In the genomic region with DNA sequence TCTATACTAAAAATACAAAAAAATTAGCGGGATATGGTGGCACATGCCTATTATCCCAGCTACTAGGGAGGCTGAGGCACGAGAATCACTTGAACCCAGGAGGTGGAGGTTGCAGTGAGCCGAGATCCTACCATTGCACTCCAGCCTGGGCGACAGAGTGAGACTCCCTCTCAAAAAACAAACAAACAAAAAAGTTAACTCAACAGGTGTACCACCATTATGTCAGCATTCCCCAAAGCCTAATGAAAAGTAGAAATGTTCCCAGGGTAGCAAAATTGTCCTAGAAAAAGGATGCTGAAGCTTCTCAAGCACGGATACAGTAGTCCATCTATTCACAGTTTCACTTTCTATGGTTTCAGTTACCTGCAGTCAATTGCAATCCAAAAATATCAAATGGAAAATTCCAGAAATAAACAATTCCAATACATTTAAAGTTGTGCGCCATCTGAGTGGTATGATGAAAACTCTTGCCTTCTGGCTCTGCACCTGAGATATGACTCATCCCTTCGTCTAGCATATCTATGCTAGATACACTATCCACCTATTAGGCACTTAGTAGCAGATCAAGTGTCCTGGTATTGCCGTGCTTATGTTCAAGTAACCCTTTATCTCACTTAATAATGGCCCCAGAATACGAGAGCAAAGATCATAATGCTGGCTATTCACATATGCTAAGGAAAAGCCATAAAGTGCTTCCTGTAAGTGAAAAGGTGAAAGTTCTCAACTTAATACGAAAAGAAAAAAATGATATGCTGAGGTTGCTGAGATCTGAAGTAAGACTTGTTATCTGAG, we compare ENCODE assay signal across 33 cellular contexts.
"Had no signal": no experiment of that assay in that cellular context is flagged by ENCODE, and none has a peak within 500 bp of the region (broad histone marks: within the 10 kb centered on the region; RNA-seq: fewer than 3 reads in every experiment).

No MANE protein-coding gene starts in this region.

- H3K27ac ChIP-seq: brain microvascular endothelial cell, cardiac muscle cell, WERI-Rb-1 had no signal

- H3K27me3 ChIP-seq: brain microvascular endothelial cell, cardiac muscle cell, Peyer's patch had no signal

- H3K4me3 ChIP-seq: cardiac muscle cell, K562, Peyer's patch had no signal

- DNase-seq: activated CD4-positive, alpha-beta memory T cell treated with anti-CD3 and anti-CD28 coated beads, Interleukin-2, amount 10 ng/mL, durations not matched to agents 7 days and 5 days; activated CD4-positive, alpha-beta T cell treated with anti-CD3 and anti-CD28 coated beads for 1 hour; activated CD4-positive, alpha-beta T cell treated with anti-CD3 and anti-CD28 coated beads for 48 hours; activated CD4-positive, CD25-positive, alpha-beta regulatory T cell; activated CD8-positive, alpha-beta memory T cell treated with anti-CD3 and anti-CD28 coated beads for 24 hours; activated CD8-positive, alpha-beta memory T cell treated with anti-CD3 and anti-CD28 coated beads, Interleukin-2, amount 10 ng/mL, durations not matched to agents 7 days and 5 days; activated CD8-positive, alpha-beta memory T cell treated with anti-CD3 and anti-CD28 coated beads, Interleukin-2, amount 50 U/mL, for 48 hours; activated effector memory CD4-positive, alpha-beta T cell treated with Interleukin-2 at 50 U/mL for 16 hours; activated naive CD4-positive, alpha-beta T cell treated with anti-CD3 and anti-CD28 coated beads, Interleukin-2, amount 10 ng/mL, durations not matched to agents 7 days and 5 days; activated naive CD8-positive, alpha-beta T cell treated with anti-CD3 and anti-CD28 coated beads, Interleukin-2, amount 50 U/mL, for 24 hours; activated T-cell treated with anti-CD3 and anti-CD28 coated beads, Interleukin-2, amount 50 U/mL, for 48 hours; anterior cingulate cortex; brain microvascular endothelial cell; NCI-H1105; NCI-H1436 treated with DMSO at 0.1 percent for 48 hours; NCI-H1694 treated with DMSO at 0.1 percent for 48 hours; NCI-H2029; NCI-H2171 treated with DMSO at 0.1 percent for 48 hours; NCI-H2227 treated with DMSO at 0.1 percent for 48 hours; NCI-H446 treated with DMSO at 0.1 percent for 48 hours; NCI-H524; NCI-H69; Peyer's patch; RPMI8226; SIG-M5; SW 1271; T-helper 1 cell; T-helper 2 cell; T-helper 9 cell; WERI-Rb-1 had no signal

- H3K9me3 ChIP-seq: Peyer's patch had no signal

- ATAC-seq: activated CD8-positive, alpha-beta memory T cell treated with anti-CD3 and anti-CD28 coated beads, Interleukin-2, amount 10 ng/mL, durations not matched to agents 7 days and 5 days; activated naive CD8-positive, alpha-beta T cell treated with anti-CD3 and anti-CD28 coated beads, Interleukin-2, amount 50 U/mL, for 24 hours; K562; Right ventricle myocardium inferior had no signal

- FAIRE-seq: K562 had no signal

- H3K36me3 ChIP-seq: brain microvascular endothelial cell, cardiac muscle cell, Peyer's patch, WERI-Rb-1 had no signal
